In the genomic region with DNA sequence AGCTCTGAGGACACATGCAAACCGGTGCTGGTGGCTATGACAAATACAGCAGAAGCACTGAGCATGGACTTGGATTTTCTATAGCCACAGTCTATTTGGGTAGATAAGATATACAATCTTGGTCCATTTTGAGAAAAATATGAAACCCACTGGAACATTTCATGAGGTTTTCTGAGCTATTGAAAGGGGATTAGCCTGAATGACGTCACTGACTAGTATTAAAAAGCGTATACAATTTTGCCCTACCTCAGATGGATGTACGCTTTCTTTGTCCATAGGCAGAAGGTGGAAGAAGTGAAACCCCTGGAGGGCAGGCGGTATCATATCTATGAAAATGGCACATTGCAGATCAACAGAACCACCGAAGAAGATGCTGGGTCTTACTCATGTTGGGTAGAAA, we compare ENCODE assay signal across 28 cellular contexts.
"Had no signal": no experiment of that assay in that cellular context is flagged by ENCODE, and none has a peak within 500 bp of the region (broad histone marks: within the 10 kb centered on the region; RNA-seq: fewer than 3 reads in every experiment).

No MANE protein-coding gene starts in this region.

- H3K36me3 ChIP-seq: left lung, lower lobe of right lung, neural progenitor cell, neutrophil, right atrium auricular region, uterus had no signal

- H3K79me2 ChIP-seq: hepatocyte, parathyroid adenoma had no signal

- H3K27me3 ChIP-seq: hepatocyte, left lung, neural progenitor cell, neutrophil, right atrium auricular region, tibial nerve, uterus had no signal

- DNase-seq: left colon; left lung; lower lobe of right lung; mammary epithelial cell; mesenchymal stem cell; naive thymus-derived CD8-positive, alpha-beta T cell; nephron progenitor cell; occipital lobe; psoas muscle; stimulated activated CD4-positive, alpha-beta T cell treated with anti-CD3 and anti-CD28 coated beads, Interleukin-12 subunit alpha, Interleukin-12 subunit beta, amount 100 ng/mL, for 4 hours; stimulated activated CD4-positive, alpha-beta T cell treated with anti-CD3 and anti-CD28 coated beads, Interleukin-15, amount 100 ng/mL, for 24 hours; stimulated activated CD4-positive, alpha-beta T cell treated with anti-CD3 and anti-CD28 coated beads, Interleukin-2, amount 100 ng/mL, for 24 hours; stimulated activated CD4-positive, alpha-beta T cell treated with anti-CD3 and anti-CD28 coated beads, Interleukin-4, amount 100 ng/mL, for 24 hours; stimulated activated naive CD4-positive, alpha-beta T cell; stimulated activated naive CD8-positive, alpha-beta T cell treated with anti-CD3 and anti-CD28 coated beads, Interleukin-15, amount 100 ng/mL, for 72 hours; substantia nigra; uterus had no signal

- H3K4me2 ChIP-seq: hepatocyte, neural progenitor cell had no signal

- H3K27me3 Mint-ChIP-seq: stimulated activated naive CD8-positive, alpha-beta T cell treated with anti-CD3 and anti-CD28 coated beads, Interleukin-15, amount 100 ng/mL, for 72 hours had no signal

- H3K36me3 Mint-ChIP-seq: naive thymus-derived CD8-positive, alpha-beta T cell; stimulated activated effector memory CD8-positive, alpha-beta T cell treated with anti-CD3 and anti-CD28 coated beads, Interleukin-12 subunit alpha, Interleukin-12 subunit beta, amount 100 ng/mL, for 72 hours; type B pancreatic cell had no signal

- ATAC-seq: left colon; left lung; lower lobe of right lung; naive thymus-derived CD8-positive, alpha-beta T cell; psoas muscle; sciatic nerve; stimulated activated effector memory CD8-positive, alpha-beta T cell treated with anti-CD3 and anti-CD28 coated beads, Interleukin-12 subunit alpha, Interleukin-12 subunit beta, amount 100 ng/mL, for 72 hours; stimulated activated naive CD8-positive, alpha-beta T cell treated with anti-CD3 and anti-CD28 coated beads, Interleukin-15, amount 100 ng/mL, for 72 hours had no signal

- FAIRE-seq: keratinocyte had no signal

- H3K9ac ChIP-seq: neural progenitor cell, parathyroid adenoma had no signal

- H2AFZ ChIP-seq: hepatocyte, neural progenitor cell, parathyroid adenoma had no signal

- H3K9me3 ChIP-seq: lower lobe of right lung, neutrophil, psoas muscle, right atrium auricular region, uterus had no signal

- H3K4me3 Mint-ChIP-seq: naive thymus-derived CD8-positive, alpha-beta T cell; nephron progenitor cell; neural progenitor cell; stimulated activated effector memory CD8-positive, alpha-beta T cell treated with anti-CD3 and anti-CD28 coated beads, Interleukin-12 subunit alpha, Interleukin-12 subunit beta, amount 100 ng/mL, for 72 hours; stimulated activated naive CD8-positive, alpha-beta T cell treated with anti-CD3 and anti-CD28 coated beads, Interleukin-15, amount 100 ng/mL, for 72 hours; type B pancreatic cell had no signal

- H3K4me3 ChIP-seq: hepatocyte, left lung, lower lobe of right lung, neural progenitor cell, psoas muscle, right atrium auricular region, skin epidermis, tibial nerve, uterus had no signal

- H3K27ac Mint-ChIP-seq: naive thymus-derived CD8-positive, alpha-beta T cell; nephron progenitor cell; neural progenitor cell; stimulated activated effector memory CD8-positive, alpha-beta T cell treated with anti-CD3 and anti-CD28 coated beads, Interleukin-12 subunit alpha, Interleukin-12 subunit beta, amount 100 ng/mL, for 72 hours; stimulated activated naive CD8-positive, alpha-beta T cell treated with anti-CD3 and anti-CD28 coated beads, Interleukin-15, amount 100 ng/mL, for 72 hours; type B pancreatic cell had no signal

- H3K27ac ChIP-seq: hepatocyte, left lung, lower lobe of right lung, neural progenitor cell, neutrophil, parathyroid adenoma, psoas muscle, right atrium auricular region, skin epidermis, tibial nerve, uterus had no signal

- H3K4me1 ChIP-seq: left lung, lower lobe of right lung, neural progenitor cell, parathyroid adenoma, right atrium auricular region, tibial nerve, uterus had no signal

- H3K4me1 Mint-ChIP-seq: naive thymus-derived CD8-positive, alpha-beta T cell; nephron progenitor cell; neural progenitor cell; stimulated activated effector memory CD8-positive, alpha-beta T cell treated with anti-CD3 and anti-CD28 coated beads, Interleukin-12 subunit alpha, Interleukin-12 subunit beta, amount 100 ng/mL, for 72 hours; stimulated activated naive CD8-positive, alpha-beta T cell treated with anti-CD3 and anti-CD28 coated beads, Interleukin-15, amount 100 ng/mL, for 72 hours had no signal

- H3K9me3 Mint-ChIP-seq: nephron progenitor cell, neural progenitor cell, type B pancreatic cell had no signal
